In genomic region chr4:25949994-25950393, GRCh38 we compare ENCODE assay signal across 25 cellular contexts.
"Had no signal": no experiment of that assay in that cellular context is flagged by ENCODE, and none has a peak within 500 bp of the region (broad histone marks: within the 10 kb centered on the region; RNA-seq: fewer than 3 reads in every experiment).

No MANE protein-coding gene starts in this region.

- H3K4me1 Mint-ChIP-seq: immature natural killer cell had no signal

- H3K27me3 ChIP-seq: sigmoid colon, thyroid gland, vagina had no signal

- DNase-seq: dorsolateral prefrontal cortex; effector CD4-positive, alpha-beta T cell; foreskin keratinocyte; heart right ventricle; hippocampal formation; immature natural killer cell; islet precursor cell; lower lobe of right lung; sigmoid colon; stimulated activated CD4-positive, alpha-beta T cell treated with anti-CD3 and anti-CD28 coated beads, Interleukin-2, amount 100 ng/mL, for 24 hours; stimulated activated CD4-positive, alpha-beta T cell treated with anti-CD3 and anti-CD28 coated beads, Interleukin-4, amount 100 ng/mL, for 24 hours; stimulated activated naive CD4-positive, alpha-beta T cell treated with Interleukin-2 at 50 U/mL for 16 hours; stomach; thyroid gland; trophoblast cell had no signal

- H3K27me3 Mint-ChIP-seq: progenitor cell of endocrine pancreas had no signal

- H3K36me3 Mint-ChIP-seq: immature natural killer cell; natural killer cell treated with Interleukin-12 subunit alpha and Interleukin-12 subunit beta and Interleukin-15 and Interleukin-18, amount 100 ng/mL, for 72 hours; stimulated activated effector memory CD8-positive, alpha-beta T cell treated with anti-CD3 and anti-CD28 coated beads, Interleukin-12 subunit alpha, Interleukin-12 subunit beta, amount 100 ng/mL, for 72 hours had no signal

- H3K9me3 Mint-ChIP-seq: immature natural killer cell; natural killer cell treated with Interleukin-12 subunit alpha and Interleukin-12 subunit beta and Interleukin-15 and Interleukin-18, amount 100 ng/mL, for 72 hours; stimulated activated effector memory CD8-positive, alpha-beta T cell treated with anti-CD3 and anti-CD28 coated beads, Interleukin-12 subunit alpha, Interleukin-12 subunit beta, amount 100 ng/mL, for 72 hours had no signal

- FAIRE-seq: colon, endothelial cell of umbilical vein had no signal

- H3K9ac ChIP-seq: parathyroid adenoma had no signal

- H3K9me3 ChIP-seq: esophagus muscularis mucosa, gastroesophageal sphincter, heart right ventricle, lower lobe of right lung, neutrophil, stomach, thyroid gland, vagina had no signal

- H3K27ac Mint-ChIP-seq: immature natural killer cell; natural killer cell treated with Interleukin-12 subunit alpha and Interleukin-12 subunit beta and Interleukin-15 and Interleukin-18, amount 100 ng/mL, for 72 hours; stimulated activated effector memory CD8-positive, alpha-beta T cell treated with anti-CD3 and anti-CD28 coated beads, Interleukin-12 subunit alpha, Interleukin-12 subunit beta, amount 100 ng/mL, for 72 hours had no signal

- H3K79me2 ChIP-seq: parathyroid adenoma had no signal

- H3K4me1 ChIP-seq: foreskin keratinocyte, lower lobe of right lung, parathyroid adenoma, sigmoid colon, thyroid gland, vagina had no signal

- H2AFZ ChIP-seq: parathyroid adenoma had no signal

- ATAC-seq: foreskin keratinocyte; gastroesophageal sphincter; lower lobe of right lung; natural killer cell treated with Interleukin-12 subunit alpha and Interleukin-12 subunit beta and Interleukin-15 and Interleukin-18, amount 100 ng/mL, for 72 hours; stimulated activated effector memory CD8-positive, alpha-beta T cell treated with anti-CD3 and anti-CD28 coated beads, Interleukin-12 subunit alpha, Interleukin-12 subunit beta, amount 100 ng/mL, for 72 hours had no signal

- H3K27ac ChIP-seq: dorsolateral prefrontal cortex, esophagus muscularis mucosa, foreskin keratinocyte, gastroesophageal sphincter, lower lobe of right lung, neutrophil, parathyroid adenoma, sigmoid colon, stomach, thyroid gland, vagina had no signal

- H3K36me3 ChIP-seq: esophagus muscularis mucosa, gastroesophageal sphincter, heart right ventricle, lower lobe of right lung, neutrophil, sigmoid colon, stomach, thyroid gland, vagina had no signal

- H3K4me3 ChIP-seq: dorsolateral prefrontal cortex, esophagus muscularis mucosa, gastroesophageal sphincter, heart right ventricle, lower lobe of right lung, sigmoid colon, stomach, thyroid gland, vagina had no signal

- H3K4me3 Mint-ChIP-seq: immature natural killer cell; natural killer cell treated with Interleukin-12 subunit alpha and Interleukin-12 subunit beta and Interleukin-15 and Interleukin-18, amount 100 ng/mL, for 72 hours; stimulated activated effector memory CD8-positive, alpha-beta T cell treated with anti-CD3 and anti-CD28 coated beads, Interleukin-12 subunit alpha, Interleukin-12 subunit beta, amount 100 ng/mL, for 72 hours had no signal
